23 cellular contexts compared by ENCODE assay signal in the genomic region with DNA sequence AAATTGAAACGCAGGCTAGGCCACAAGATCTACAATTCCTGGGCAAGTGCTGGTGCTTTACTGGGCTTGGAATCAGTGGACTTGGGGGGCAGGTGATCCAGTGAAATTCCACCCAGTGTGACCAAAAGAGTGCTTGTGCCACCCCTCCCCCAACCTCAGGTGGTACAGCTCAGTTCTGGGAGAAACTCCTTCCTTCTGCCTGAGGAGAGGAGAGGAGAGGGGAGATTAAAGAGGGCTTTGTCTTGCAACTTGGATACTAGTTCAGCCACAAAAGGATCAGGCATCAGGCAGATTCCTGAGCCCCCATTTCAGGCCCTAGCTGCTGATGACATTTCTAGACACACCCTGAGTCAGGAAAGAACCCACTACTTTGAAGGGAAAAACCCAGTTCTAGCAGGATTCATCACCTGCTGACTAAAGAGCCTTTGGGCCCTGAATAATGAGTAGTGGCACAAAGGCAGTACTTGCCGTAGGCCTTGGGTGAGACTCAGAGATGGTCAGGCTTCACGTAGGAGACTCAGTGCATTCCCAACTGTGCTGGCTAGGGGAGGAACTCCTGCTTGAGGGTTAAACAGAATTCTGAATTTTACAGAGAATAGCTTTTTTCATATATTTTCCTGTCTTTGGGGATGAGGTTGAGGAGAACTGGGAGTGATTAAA.
"Had no signal": no experiment of that assay in that cellular context is flagged by ENCODE, and none has a peak within 500 bp of the region (broad histone marks: within the 10 kb centered on the region; RNA-seq: fewer than 3 reads in every experiment).

No MANE protein-coding gene starts in this region.

- H3K36me3 ChIP-seq: gastrocnemius medialis, right lobe of liver, stomach, suprapubic skin, tibial nerve, WERI-Rb-1 had no signal

- H3K27ac ChIP-seq: gastrocnemius medialis, right lobe of liver, skin epidermis, stomach, suprapubic skin, tibial nerve, WERI-Rb-1 had no signal

- ATAC-seq: activated naive CD4-positive, alpha-beta T cell treated with anti-CD3 and anti-CD28 coated beads, Interleukin-2, amount 50 U/mL, for 72 hours; activated T-helper 17 cell treated with anti-CD3 and anti-CD28 coated beads, Interleukin-2, amount 50 U/mL, for 72 hours; gastrocnemius medialis; left colon; mucosa of descending colon; right lobe of liver; stimulated activated memory B cell treated with anti-CD40 and anti-IgM and Interleukin-4, amounts not matched to agents 10 μg/mL and 1 μg/mL and 100 μg/mL, for 72 hours had no signal

- FAIRE-seq: TTC549 had no signal

- DNase-seq: activated CD4-positive, alpha-beta T cell treated with anti-CD3 and anti-CD28 coated beads for 1 hour; activated T-cell treated with anti-CD3 and anti-CD28 coated beads, Interleukin-2, amount 50 U/mL, for 24 hours; aorta; effector CD4-positive, alpha-beta T cell; gastrocnemius medialis; head of caudate nucleus; islet precursor cell; left colon; mesenchymal stem cell; mucosa of descending colon; nephron progenitor cell; occipital lobe; right lobe of liver; stomach; T-helper 1 cell; WERI-Rb-1 had no signal

- H3K4me1 ChIP-seq: right lobe of liver, stomach, suprapubic skin, tibial nerve had no signal

- H3K27me3 ChIP-seq: gastrocnemius medialis, right lobe of liver, stomach, suprapubic skin, tibial nerve had no signal

- H3K4me3 ChIP-seq: gastrocnemius medialis, mucosa of descending colon, right lobe of liver, skin epidermis, stomach, suprapubic skin, tibial nerve had no signal
